17 cellular contexts compared by ENCODE assay signal in genomic region chr6:35035481-35036030, GRCh38.
DNase-seq lines count a peak whose midpoint lies in the region; ATAC-seq, FAIRE-seq and TF ChIP-seq lines count a peak whose summit lies in the region.
"Had no signal": no experiment of that assay in that cellular context is flagged by ENCODE, and none has a peak within 500 bp of the region (broad histone marks: within the 10 kb centered on the region; RNA-seq: fewer than 3 reads in every experiment).

No MANE protein-coding gene starts in this region.

- TF ChIP-seq EP300 in tibial nerve (IDR thresholded peaks at IDR 0.05), result no peak

- DNase-seq in NCI-H345 (lab: John Stamatoyannopoulos, UW) (peak; percentile 89), endothelial cell of umbilical vein (ENCODE audit: low read depth, low spot score) (peak; percentile 59), lung microvascular endothelial cell (ENCODE audit: low read depth in 2 of 2) (peak; percentile 59 to 78), tibial nerve (ENCODE audit: low spot score in 2 of 2) (no peak), T-helper 2 cell (no peak)
- no peak for DNase-seq in activated CD4-positive, alpha-beta T cell treated with anti-CD3 and anti-CD28 coated beads, Interleukin-2, amount 50 U/mL, for 48 hours
- DNase-seq: activated CD4-positive, alpha-beta memory T cell treated with anti-CD3 and anti-CD28 coated beads, Interleukin-2, amount 10 ng/mL, durations not matched to agents 7 days and 5 days; activated gamma-delta T cell; midbrain; NCI-H226; stimulated activated CD4-positive, alpha-beta T cell treated with anti-CD3 and anti-CD28 coated beads, Interleukin-2, amount 100 ng/mL, for 48 hours had no signal

- POLR2A ChIA-PET in endothelial cell of umbilical vein (lab: Charles Lee), result interaction anchor here (1.0 kb wide), 1 partner anchor 9 kb away, joined by 3 read pairs; no protein-coding TSS in a partner anchor

- H2AFZ ChIP-seq in endothelial cell of umbilical vein (ENCODE audit: low read depth, low read length), result no peak overlapping the region
- H2AFZ ChIP-seq: hepatocyte had no signal

- TF ChIP-seq CTCF in endothelial cell of umbilical vein (IDR thresholded peaks at IDR 0.05; ENCODE audit: extremely low read depth in 1 of 2, insufficient read depth in 1 of 2, low read depth in 1 of 2, low read length in 2 of 2), result no peak
- TF ChIP-seq CTCF in tibial nerve (IDR thresholded peaks at IDR 0.05), result no peak

- BruUV-seq in endothelial cell of umbilical vein (replicated peaks; lab: Mats Ljungman, UMichigan), result no TSS peak

- H3K4me2 ChIP-seq in endothelial cell of umbilical vein (ENCODE audit: insufficient read depth, low read length), result peak overlapping the region; percentile 60
- H3K4me2 ChIP-seq: hepatocyte had no signal

- WGBS in tibial nerve, 2 donors, result 64 to 69% methylated on average over 5 of the region's 5 CpGs

- H3K4me1 ChIP-seq in endothelial cell of umbilical vein (ENCODE audit: control insufficient read depth, extremely low read depth, insufficient read depth, low read length) (peaks cover 26% of the 10 kb centered on the region), tibial nerve (peaks cover 4 to 95% (median 56%) of the 10 kb centered on the region in 4 donors)

- H3K4me3 ChIP-seq in endothelial cell of umbilical vein (replicated peaks in 1 of 3; ENCODE audit: insufficient read depth in 1 of 3, low read depth in 1 of 3, low read length in 3 of 3), result no peak overlapping the region
- no peak overlapping the region for H3K4me3 ChIP-seq in tibial nerve
- H3K4me3 ChIP-seq: hepatocyte had no signal

- TF ChIP-seq POLR2A in endothelial cell of umbilical vein (IDR thresholded peaks at IDR 0.05; ENCODE audit: low read depth, low read length) (no peak), tibial nerve (IDR thresholded peaks at IDR 0.05) (no peak)

- H3K27me3 ChIP-seq in endothelial cell of umbilical vein (ENCODE audit: control insufficient read depth in 2 of 2, insufficient read depth in 2 of 2, low read length in 2 of 2) (no peaks in the 10 kb centered on the region), tibial nerve (no peaks in the 10 kb centered on the region)
- H3K27me3 ChIP-seq: hepatocyte had no signal

- CTCF ChIA-PET in endothelial cell of umbilical vein (lab: Charles Lee), result interaction anchor here (1.0 to 1.6 kb wide), 3 partner anchors 9 to 104 kb away, joined by 3 to 7 read pairs (median 4); no protein-coding TSS in a partner anchor

- intact Hi-C loops in endothelial cell of umbilical vein (cut with micrococcal nuclease), result loop anchor here (1.0 kb wide), 1 partner anchor 9 kb away; no protein-coding TSS in a partner anchor

- dilution Hi-C loops in endothelial cell of umbilical vein (cut with MboI; ENCODE audit: extremely low pct_ligation_motif_present, low sequenced_read_pairs), result no loop called here

- no peaks in the 10 kb centered on the region for H3K9me1 ChIP-seq in endothelial cell of umbilical vein (replicated peaks; ENCODE audit: control insufficient read depth, extremely low read depth, insufficient read depth, low read length)

- ATAC-seq in HG03342 (IDR thresholded peaks at IDR 0.05; ENCODE audit: unreplicated experiment) (no peak), GM18517 (IDR thresholded peaks at IDR 0.05; ENCODE audit: unreplicated experiment) (no peak)
- ATAC-seq: HCT116 had no signal

- no peaks in the 10 kb centered on the region for H3K79me2 ChIP-seq in endothelial cell of umbilical vein (ENCODE audit: control insufficient read depth, insufficient read depth, low read length)

- H3K27ac ChIP-seq in endothelial cell of umbilical vein (ENCODE audit: insufficient read depth, low read depth, low read length) (peak overlapping the region; percentile 54), tibial nerve (peak overlapping the region in 3 of 4 donors; percentile 14 to 90 (median 72))
- H3K27ac ChIP-seq: C4-2B had no signal

- no peaks in the 10 kb centered on the region for H3K36me3 ChIP-seq in endothelial cell of umbilical vein (ENCODE audit: control insufficient read depth in 2 of 2, extremely low read depth in 1 of 2, insufficient read depth in 2 of 2, low read length in 2 of 2)
- no peaks in the 10 kb centered on the region for H3K36me3 ChIP-seq in tibial nerve

- H3K9ac ChIP-seq in endothelial cell of umbilical vein (replicated peaks; ENCODE audit: extremely low read depth, insufficient read depth, low read length), result peak overlapping the region; percentile 21

- H4K20me1 ChIP-seq in endothelial cell of umbilical vein (replicated peaks; ENCODE audit: control insufficient read depth, extremely low read depth, insufficient read depth, low read length), result no peaks in the 10 kb centered on the region

- FAIRE-seq in endothelial cell of umbilical vein (lab: Jason Lieb, UNC), result peak; percentile 84
- FAIRE-seq: G401.6 had no signal

- H3K9me3 ChIP-seq in endothelial cell of umbilical vein (replicated peaks; ENCODE audit: control insufficient read depth, insufficient read depth, low read length) (no peaks in the 10 kb centered on the region), tibial nerve (no peaks in the 10 kb centered on the region)

TF ChIP-seq in endothelial cell of umbilical vein, 7 proteins besides CTCF, POLR2A, EP300 and RAD21:
- TF ChIP-seq MAX (IDR thresholded peaks at IDR 0.05; ENCODE audit: insufficient read depth, insufficient read length) (no peak), GATA2 (IDR thresholded peaks at IDR 0.05; ENCODE audit: insufficient read depth, insufficient read length, low read depth, low read length) (no peak), POLR2AphosphoS5 (IDR thresholded peaks at IDR 0.05; ENCODE audit: insufficient read depth, low read depth, low read length) (no peak), JUN (IDR thresholded peaks at IDR 0.05; ENCODE audit: borderline replicate concordance, insufficient read depth, insufficient read length, low read depth) (no peak), EZH2 (IDR thresholded peaks at IDR 0.05; ENCODE audit: borderline replicate concordance, low read depth, low read length, severe bottlenecking) (no peak), MYC (IDR thresholded peaks at IDR 0.05; ENCODE audit: low read depth, low read length) (no peak), FOS (IDR thresholded peaks at IDR 0.05; ENCODE audit: borderline replicate concordance, insufficient read depth, low read length) (no peak)

Comparison
In these comparisons a context has a peak if more than half of its experiments do, and no peak if none do; other contexts are left out.
1. DNase-seq: peak in NCI-H345 (single experiment), endothelial cell of umbilical vein (single experiment) and lung microvascular endothelial cell (2 of 2); none in tibial nerve (0 of 2), activated CD4-positive, alpha-beta T cell treated with anti-CD3 and anti-CD28 coated beads, Interleukin-2, amount 50 U/mL, for 48 hours (0 of 2) and T-helper 2 cell (0 of 5).